22 cellular contexts compared by ENCODE assay signal in the genomic region with DNA sequence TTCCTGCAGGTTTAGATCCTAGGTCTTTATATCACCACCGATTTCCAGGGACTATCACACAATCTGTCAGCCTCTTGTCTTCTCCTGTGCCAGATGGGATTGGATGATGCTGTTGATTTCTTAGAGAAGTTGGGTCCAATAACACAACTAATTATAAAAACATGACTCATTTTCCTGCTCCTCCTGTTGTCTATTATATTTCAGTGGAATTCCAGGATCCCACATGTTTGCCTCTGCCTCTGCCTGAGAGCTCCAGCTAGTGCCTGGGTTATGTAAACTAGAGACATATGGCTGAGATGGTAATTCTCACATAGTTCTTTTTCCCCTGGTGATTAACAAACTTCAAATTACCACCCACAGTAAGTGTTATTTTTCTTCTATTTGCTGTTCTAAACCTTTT. TPM values are rescaled to one million over a fixed set of nuclear protein-coding genes. Genes with fewer than 3 reads are reported as not detected.
DNase-seq lines count a peak whose midpoint lies in the region; ATAC-seq and TF ChIP-seq lines count a peak whose summit lies in the region.
"Had no signal": no experiment of that assay in that cellular context is flagged by ENCODE, and none has a peak within 500 bp of the region (broad histone marks: within the 10 kb centered on the region; RNA-seq: fewer than 3 reads in every experiment).

No MANE protein-coding gene starts in this region.

- H3K9me3 Mint-ChIP-seq in progenitor cell of endocrine pancreas (ENCODE audit: low read depth), result no peaks in the 10 kb centered on the region
- H3K9me3 Mint-ChIP-seq: activated naive CD4-positive, alpha-beta T cell treated with anti-CD3 and anti-CD28 coated beads, Interleukin-2, amount 10 ng/mL, durations not matched to agents 7 days and 5 days had no signal

- no peak for ATAC-seq in GM18868 (IDR thresholded peaks at IDR 0.05; ENCODE audit: unreplicated experiment)

- no peaks in the 10 kb centered on the region for H3K36me3 Mint-ChIP-seq in progenitor cell of endocrine pancreas (ENCODE audit: insufficient read depth)
- H3K36me3 Mint-ChIP-seq: activated naive CD4-positive, alpha-beta T cell treated with anti-CD3 and anti-CD28 coated beads, Interleukin-2, amount 10 ng/mL, durations not matched to agents 7 days and 5 days had no signal

- no peak overlapping the region for H3K4me3 Mint-ChIP-seq in progenitor cell of endocrine pancreas (ENCODE audit: low read depth)
- H3K4me3 Mint-ChIP-seq: activated naive CD4-positive, alpha-beta T cell treated with anti-CD3 and anti-CD28 coated beads, Interleukin-2, amount 10 ng/mL, durations not matched to agents 7 days and 5 days had no signal

- H2AFZ ChIP-seq in PC-9, result no peak overlapping the region

- CTCF ChIA-PET in PC-9 (lab: Charles Lee), result no interaction called here

- peaks cover 12% of the 10 kb centered on the region; the same call in 1 of the 2 replicates for H3F3A ChIP-seq in PC-9 (ENCODE audit: insufficient read depth, low read depth)

- no peak overlapping the region for H3K27ac Mint-ChIP-seq in progenitor cell of endocrine pancreas
- H3K27ac Mint-ChIP-seq: activated naive CD4-positive, alpha-beta T cell treated with anti-CD3 and anti-CD28 coated beads, Interleukin-2, amount 10 ng/mL, durations not matched to agents 7 days and 5 days had no signal

- H3K9me2 ChIP-seq in PC-9 (ENCODE audit: insufficient read depth), result no peaks in the 10 kb centered on the region

- H3K9me3 ChIP-seq in PC-9 (ENCODE audit: insufficient read depth, low read depth), result no peaks in the 10 kb centered on the region
- H3K9me3 ChIP-seq: esophagus muscularis mucosa had no signal

- BruUV-seq in PC-9 (replicated peaks; lab: Mats Ljungman, UMichigan), result no TSS peak

- TF ChIP-seq CTCF in PC-9 (conservative IDR thresholded peaks at IDR 0.05), result no peak
- TF ChIP-seq CTCF in progenitor cell of endocrine pancreas (IDR thresholded peaks at IDR 0.05; ENCODE audit: unreplicated experiment), result no peak

- no peak overlapping the region for H3K27ac ChIP-seq in PC-9
- H3K27ac ChIP-seq: esophagus muscularis mucosa, VCaP had no signal

- H3K4me1 Mint-ChIP-seq in progenitor cell of endocrine pancreas (ENCODE audit: low read depth), result peaks cover 26% of the 10 kb centered on the region

- DNase-seq in Daoy (ENCODE audit: low read depth), result peak; percentile 7
- DNase-seq in NCI-H2171 (lab: John Stamatoyannopoulos, UW), result peak; percentile 80
- DNase-seq in dermis blood vessel endothelial cell, result peak; percentile 46
- peak; percentile 8 to 71 for DNase-seq in lung microvascular endothelial cell (ENCODE audit: low read depth in 2 of 2)
- DNase-seq in PC-9, result no peak
- no peak for DNase-seq in NCI-H2196 treated with DMSO at 0.1 percent for 48 hours (lab: John Stamatoyannopoulos, UW; ENCODE audit: unreplicated experiment)
- DNase-seq in progenitor cell of endocrine pancreas (ENCODE audit: low spot score, unreplicated experiment), result no peak
- DNase-seq: activated CD4-positive, alpha-beta T cell treated with anti-CD3 and anti-CD28 coated beads, Interleukin-2, amount 50 U/mL, for 48 hours; activated naive CD4-positive, alpha-beta T cell treated with anti-CD3 and anti-CD28 coated beads, Interleukin-2, amount 10 ng/mL, durations not matched to agents 7 days and 5 days; COR-L47; GF-D8; GOT3; hypothalamus; KG1; NCI-H1105; NCI-H2227 treated with DMSO at 0.1 percent for 48 hours; SHP77; stimulated activated naive CD4-positive, alpha-beta T cell treated with Interleukin-2 at 50 U/mL for 16 hours; T-helper 1 cell had no signal

- H3K4me3 ChIP-seq in PC-9, result no peak overlapping the region
- H3K4me3 ChIP-seq: esophagus muscularis mucosa had no signal

- no peak overlapping the region for H3K4me2 ChIP-seq in PC-9

- peaks cover 25% of the 10 kb centered on the region for H3K4me1 ChIP-seq in PC-9 (replicated peaks; ENCODE audit: insufficient read depth)

- intact Hi-C loops in PC-9 (cut with micrococcal nuclease; ENCODE audit: unreplicated experiment), result loop anchor here (5.0 kb wide), 1 partner anchor 73 kb away; no protein-coding TSS in a partner anchor

- no peaks in the 10 kb centered on the region for H3K36me3 ChIP-seq in PC-9 (ENCODE audit: low read depth)
- H3K36me3 ChIP-seq: esophagus muscularis mucosa had no signal

- peaks cover 47% of the 10 kb centered on the region for H3K27me3 Mint-ChIP-seq in progenitor cell of endocrine pancreas

- no peaks in the 10 kb centered on the region for H4K20me1 ChIP-seq in PC-9 (ENCODE audit: insufficient read depth)

- POLR2A ChIA-PET in PC-9 (lab: Charles Lee; ENCODE audit: unreplicated experiment), result no interaction called here

- H3K79me2 ChIP-seq in PC-9 (ENCODE audit: low read depth), result no peaks in the 10 kb centered on the region

- no peaks in the 10 kb centered on the region for H3K27me3 ChIP-seq in PC-9 (ENCODE audit: insufficient read depth, low read depth)

RNA-seq across cellular contexts. Expression of gene HOPX, which starts 3.2 kb away (rescaled TPM):
- not detected in 2 replicates for total RNA-seq in Daoy (2014; rRNA removed; shearing (Covaris generic))
- total RNA-seq in dermis blood vessel endothelial cell, result 2.6 and 3.1 TPM in 2 replicates
- 1.2 and 1.7 TPM in 2 replicates for total RNA-seq in lung microvascular endothelial cell
- total RNA-seq in PC-9 (2021), result 0.98 and 1.0 TPM in 2 replicates
- total RNA-seq in progenitor cell of endocrine pancreas, result 0.55 and 0.69 TPM in 2 replicates

Comparison
In these comparisons a context has a peak if more than half of its experiments do, and no peak if none do; other contexts are left out.
1. DNase-seq: peak in Daoy (single experiment), NCI-H2171 (single experiment), dermis blood vessel endothelial cell (single experiment) and lung microvascular endothelial cell (2 of 2); none in PC-9 (0 of 2), NCI-H2196 treated with DMSO at 0.1 percent for 48 hours (single experiment) and progenitor cell of endocrine pancreas (single experiment).